8 cellular contexts compared by ENCODE assay signal in the genomic region with DNA sequence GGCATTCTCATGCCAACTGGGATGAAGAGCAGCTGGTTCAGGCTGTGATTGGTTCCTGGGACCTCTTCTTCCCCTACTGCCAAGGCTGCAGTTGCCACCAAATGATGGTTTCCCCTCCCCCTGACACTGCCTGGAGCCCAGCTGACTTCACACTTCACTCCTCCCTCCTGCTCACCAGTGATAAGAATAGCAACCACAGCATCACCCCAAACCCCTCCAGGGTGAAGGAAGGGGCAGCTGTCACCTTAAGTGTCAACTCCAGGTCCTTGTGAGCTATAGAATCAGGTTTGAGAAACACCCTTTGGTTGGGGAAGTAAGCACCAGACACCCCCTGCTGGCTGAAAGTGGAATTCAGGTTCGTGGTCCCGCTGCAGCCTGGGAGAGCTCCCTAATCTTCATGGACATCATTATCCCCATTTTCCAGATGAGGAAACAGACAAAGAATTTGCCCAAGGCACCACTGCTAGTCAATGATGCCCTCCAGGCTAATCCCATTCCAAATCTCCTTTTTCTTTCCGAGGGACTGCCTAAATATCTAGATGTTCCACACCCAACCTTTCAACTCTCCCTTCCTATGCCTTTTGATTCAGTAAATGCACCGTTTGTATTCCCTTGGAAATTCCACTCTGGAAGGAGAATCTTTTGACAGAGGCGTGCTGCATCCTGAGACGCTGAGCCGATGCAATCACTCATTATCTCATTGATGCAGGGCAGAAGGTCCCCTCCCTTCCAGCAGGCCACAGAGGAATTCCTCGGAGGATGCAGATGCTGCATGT. TPM values are rescaled to one million over a fixed set of nuclear protein-coding genes. Genes with fewer than 3 reads are reported as not detected.
DNase-seq lines count a peak whose midpoint lies in the region; ATAC-seq and TF ChIP-seq lines count a peak whose summit lies in the region.

No MANE protein-coding gene starts in this region.

- TF ChIP-seq CTCF in fibroblast of pulmonary artery (IDR thresholded peaks at IDR 0.05; ENCODE audit: low read length, missing control alignments) (peak; percentile 77), neutrophil (IDR thresholded peaks at IDR 0.05) (peak; percentile 41), upper lobe of left lung (IDR thresholded peaks at IDR 0.05) (peak in 5 of 6 experiments; percentile 28 to 71 (median 62))

- H3K4me3 ChIP-seq in fibroblast of pulmonary artery (replicated peaks; ENCODE audit: low read depth, low read length) = no peak overlapping the region
- H3K4me3 ChIP-seq in neutrophil (ENCODE audit: low read depth in 1 of 2, low read length in 1 of 2) = no peak overlapping the region
- no peak overlapping the region for H3K4me3 ChIP-seq in upper lobe of left lung

- no peak overlapping the region for H3K27ac ChIP-seq in neutrophil
- no peak overlapping the region for H3K27ac ChIP-seq in upper lobe of left lung

- peak in 1 of 2 donors; percentile 55 for ATAC-seq in upper lobe of left lung (ENCODE audit: low FRiP score in 2 of 2)
- no peak for ATAC-seq in GM19324 (IDR thresholded peaks at IDR 0.05; ENCODE audit: low FRiP score, unreplicated experiment)

- DNase-seq in activated CD4-positive, alpha-beta T cell treated with anti-CD3 and anti-CD28 coated beads for 24 hours (ENCODE audit: low read depth in 2 of 2) = peak; percentile 21 to 48
- DNase-seq in activated CD4-positive, alpha-beta T cell treated with anti-CD3 and anti-CD28 coated beads for 1 hour = no peak
- DNase-seq in NCI-H526 (lab: John Stamatoyannopoulos, UW) (peak; percentile 15 to 70), activated T-cell treated with anti-CD3 and anti-CD28 coated beads for 24 hours (ENCODE audit: low read depth) (peak; percentile 16), fibroblast of pulmonary artery (ENCODE audit: low read depth) (peak; percentile 47), upper lobe of left lung (no peak)

- no peaks in the 10 kb centered on the region for H3K4me1 ChIP-seq in neutrophil (ENCODE audit: control insufficient read depth in 1 of 2, insufficient read depth in 1 of 2, low read depth in 1 of 2, low read length in 1 of 2)
- no peaks in the 10 kb centered on the region for H3K4me1 ChIP-seq in upper lobe of left lung

- H3K9me3 ChIP-seq in neutrophil (no peaks in the 10 kb centered on the region), upper lobe of left lung (no peaks in the 10 kb centered on the region)

- WGBS in upper lobe of left lung, 2 donors = 23 to 25% methylated on average over 8 of the region's 8 CpGs

- H3K27me3 ChIP-seq in neutrophil (peaks cover 7% of the 10 kb centered on the region), upper lobe of left lung (no peaks in the 10 kb centered on the region)

- H3K36me3 ChIP-seq in neutrophil = no peaks in the 10 kb centered on the region
- H3K36me3 ChIP-seq in upper lobe of left lung = no peaks in the 10 kb centered on the region

- TF ChIP-seq EP300 in upper lobe of left lung (IDR thresholded peaks at IDR 0.05) = no peak

- no peak for TF ChIP-seq POLR2A in upper lobe of left lung (IDR thresholded peaks at IDR 0.05)

RNA-seq across cellular contexts. Expression of gene UQCRFS1, which starts 50.5 kb away (rescaled TPM):
- 10 to 100 TPM in 5 of 6 donors, 1 to 10 TPM in 1; 9.4 to 36.6 (median 20.0) TPM for total RNA-seq in upper lobe of left lung

Comparison
In these comparisons a context has a peak if more than half of its experiments do, and no peak if none do; other contexts are left out.
1. DNase-seq: peak in activated CD4-positive, alpha-beta T cell treated with anti-CD3 and anti-CD28 coated beads for 24 hours (2 of 2), NCI-H526 (2 of 2), activated T-cell treated with anti-CD3 and anti-CD28 coated beads for 24 hours (single experiment) and fibroblast of pulmonary artery (single experiment); none in activated CD4-positive, alpha-beta T cell treated with anti-CD3 and anti-CD28 coated beads for 1 hour (single experiment) and upper lobe of left lung (0 of 2).
2. Peak in every context shown above with its lines, with median percentiles within 50 percentile points of each other: CTCF ChIP-seq.